In the genomic region with DNA sequence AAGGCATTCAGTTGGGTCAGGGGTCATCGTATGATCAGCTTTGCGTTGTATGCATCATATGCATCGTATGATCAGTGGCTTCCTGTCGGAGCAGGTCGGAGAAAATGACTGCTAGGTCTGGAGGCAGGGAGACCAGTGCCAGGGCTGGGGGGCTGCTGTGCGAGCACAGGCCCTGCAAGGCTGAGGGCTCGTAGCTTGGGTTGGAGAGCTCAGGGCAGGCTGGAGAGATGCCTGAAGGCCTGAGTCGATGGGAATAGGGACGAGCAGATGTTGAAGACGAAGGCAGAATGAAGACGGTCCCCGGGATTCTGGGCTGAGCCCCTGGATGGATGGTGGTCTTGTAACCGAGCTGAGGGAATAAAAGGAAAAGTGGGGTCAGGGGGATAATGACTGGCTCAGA, we compare ENCODE assay signal across 23 cellular contexts. TPM values are rescaled to one million over a fixed set of nuclear protein-coding genes. Genes with fewer than 3 reads are reported as not detected.
DNase-seq lines count a peak whose midpoint lies in the region; ATAC-seq and TF ChIP-seq lines count a peak whose summit lies in the region.
"Had no signal": no experiment of that assay in that cellular context is flagged by ENCODE, and none has a peak within 500 bp of the region (broad histone marks: within the 10 kb centered on the region; RNA-seq: fewer than 3 reads in every experiment).

No MANE protein-coding gene starts in this region.

- no peaks in the 10 kb centered on the region for H3K27me3 Mint-ChIP-seq in activated CD4-positive, alpha-beta T cell treated with anti-CD3 and anti-CD28 coated beads, Interleukin-2, amount 10 ng/mL, durations not matched to agents 7 days and 5 days
- H3K27me3 Mint-ChIP-seq in CD4-positive, alpha-beta memory T cell, result no peaks in the 10 kb centered on the region
- H3K27me3 Mint-ChIP-seq in activated T-helper 17 cell treated with anti-CD3 and anti-CD28 coated beads, Interleukin-2, amount 50 U/mL, for 72 hours, result no peaks in the 10 kb centered on the region
- no peaks in the 10 kb centered on the region for H3K27me3 Mint-ChIP-seq in natural killer cell (ENCODE audit: low read depth in 2 of 2)

- intact Hi-C loops in CD4-positive, alpha-beta memory T cell (cut with micrococcal nuclease), result no loop called here
- intact Hi-C loops in natural killer cell (cut with micrococcal nuclease), result no loop called here

- CTCF ChIA-PET in activated CD4-positive, alpha-beta T cell treated with anti-CD3 and anti-CD28 coated beads, Interleukin-2, amount 10 ng/mL, durations not matched to agents 7 days and 5 days (lab: Charles Lee), result interaction anchor here (1.1 kb wide), 1 partner anchor 11 kb away, joined by 3 read pairs; no protein-coding TSS in a partner anchor
- CTCF ChIA-PET in CD4-positive, alpha-beta memory T cell (lab: Charles Lee; ENCODE audit: partially characterized antibody), result interaction anchor here (1.3 kb wide), 1 partner anchor 31 kb away, joined by 8 read pairs; no protein-coding TSS in a partner anchor

- no peak overlapping the region for H3K27ac ChIP-seq in CD4-positive, alpha-beta memory T cell (ENCODE audit: low read depth, low read length)
- H3K27ac ChIP-seq: A549, lower lobe of right lung, ovary, testis had no signal

- peaks cover 93% of the 10 kb centered on the region for H3K4me1 Mint-ChIP-seq in activated CD4-positive, alpha-beta T cell treated with anti-CD3 and anti-CD28 coated beads, Interleukin-2, amount 10 ng/mL, durations not matched to agents 7 days and 5 days
- peaks cover 82 to 97% (median 90%) of the 10 kb centered on the region in 4 donors for H3K4me1 Mint-ChIP-seq in CD4-positive, alpha-beta memory T cell
- peaks cover 70% of the 10 kb centered on the region for H3K4me1 Mint-ChIP-seq in activated T-helper 17 cell treated with anti-CD3 and anti-CD28 coated beads, Interleukin-2, amount 50 U/mL, for 72 hours
- H3K4me1 Mint-ChIP-seq in natural killer cell, result peaks cover 94 to 98% of the 10 kb centered on the region in 2 donors

- no peaks in the 10 kb centered on the region for H3K9me3 ChIP-seq in CD4-positive, alpha-beta memory T cell (ENCODE audit: control insufficient read depth in 1 of 2, low read length in 2 of 2)
- H3K9me3 ChIP-seq: A549, lower lobe of right lung, ovary, testis had no signal

- POLR2A ChIA-PET in activated CD4-positive, alpha-beta T cell treated with anti-CD3 and anti-CD28 coated beads, Interleukin-2, amount 10 ng/mL, durations not matched to agents 7 days and 5 days (lab: Charles Lee), result no interaction called here
- POLR2A ChIA-PET in CD4-positive, alpha-beta memory T cell (lab: Charles Lee; ENCODE audit: partially characterized antibody), result interaction anchor here (1.0 kb wide), 1 partner anchor 8 kb away, joined by 3 read pairs; no protein-coding TSS in a partner anchor

- H3K36me3 ChIP-seq in CD4-positive, alpha-beta memory T cell (ENCODE audit: insufficient read depth, low read length), result no peaks in the 10 kb centered on the region
- H3K36me3 ChIP-seq: lower lobe of right lung, ovary had no signal

- H3K4me3 Mint-ChIP-seq in activated CD4-positive, alpha-beta T cell treated with anti-CD3 and anti-CD28 coated beads, Interleukin-2, amount 10 ng/mL, durations not matched to agents 7 days and 5 days, result no peak overlapping the region
- H3K4me3 Mint-ChIP-seq in CD4-positive, alpha-beta memory T cell, result peak overlapping the region in 3 of 8 donors; percentile 5 to 77 (median 74)
- peak overlapping the region; percentile 86 for H3K4me3 Mint-ChIP-seq in activated T-helper 17 cell treated with anti-CD3 and anti-CD28 coated beads, Interleukin-2, amount 50 U/mL, for 72 hours
- peak overlapping the region; percentile 74 for H3K4me3 Mint-ChIP-seq in natural killer cell
- H3K4me3 Mint-ChIP-seq: activated T-helper 1 cell treated with anti-CD3 and anti-CD28 coated beads, Interleukin-12 subunit alpha, Interleukin-12 subunit beta, Interleukin-2, Interleukin-4 antibody, amounts not matched to agents 30 ng/mL and 10 ng/mL and 1 ng/mL, durations not matched to agents 14 hours and 24 hours and 36 hours; GM23338 had no signal

- H3K4me1 ChIP-seq in CD4-positive, alpha-beta memory T cell (ENCODE audit: insufficient read depth, low read length), result peaks cover 79% of the 10 kb centered on the region
- H3K4me1 ChIP-seq: A549, testis had no signal

- ATAC-seq in activated T-helper 17 cell treated with anti-CD3 and anti-CD28 coated beads, Interleukin-2, amount 50 U/mL, for 72 hours (replicated peaks), result no peak
- no peak for ATAC-seq in natural killer cell
- no peak for ATAC-seq in HG02885 (IDR thresholded peaks at IDR 0.05; ENCODE audit: poor library complexity, unreplicated experiment)
- no peak for ATAC-seq in HG03520 (IDR thresholded peaks at IDR 0.05; ENCODE audit: unreplicated experiment)
- ATAC-seq: A549, GM23338, K562, lower lobe of right lung, right cardiac atrium had no signal

- peaks cover 75% of the 10 kb centered on the region for H3K36me3 Mint-ChIP-seq in activated CD4-positive, alpha-beta T cell treated with anti-CD3 and anti-CD28 coated beads, Interleukin-2, amount 10 ng/mL, durations not matched to agents 7 days and 5 days (ENCODE audit: low read depth)
- H3K36me3 Mint-ChIP-seq in CD4-positive, alpha-beta memory T cell, result peaks cover 35 to 38% of the 10 kb centered on the region in 2 donors
- peaks cover 16% of the 10 kb centered on the region for H3K36me3 Mint-ChIP-seq in activated T-helper 17 cell treated with anti-CD3 and anti-CD28 coated beads, Interleukin-2, amount 50 U/mL, for 72 hours (ENCODE audit: low read depth)
- H3K36me3 Mint-ChIP-seq in natural killer cell, result peaks cover 9% of the 10 kb centered on the region

- H3K4me3 ChIP-seq in CD4-positive, alpha-beta memory T cell (ENCODE audit: low read length in 2 of 2), result no peak overlapping the region
- H3K4me3 ChIP-seq: A549, GM23338, K562, lower lobe of right lung, ovary, testis had no signal

- DNase-seq in activated CD4-positive, alpha-beta T cell treated with anti-CD3 and anti-CD28 coated beads, Interleukin-2, amount 10 ng/mL, durations not matched to agents 7 days and 5 days, result no peak
- no peak for DNase-seq in activated CD4-positive, alpha-beta T cell treated with anti-CD3 and anti-CD28 coated beads for 4 hours
- DNase-seq in CD4-positive, alpha-beta memory T cell, result no peak
- DNase-seq in natural killer cell (no peak), NCI-H82 (lab: John Stamatoyannopoulos, UW) (no peak)
- DNase-seq: activated CD4-positive, alpha-beta T cell treated with anti-CD3 and anti-CD28 coated beads for 48 hours; anterior cingulate cortex; DMS153; erythroblast; kidney; lower lobe of right lung; NCI-H187; ovary; stimulated activated CD4-positive, alpha-beta T cell treated with anti-CD3 and anti-CD28 coated beads, Interleukin-12 subunit alpha, Interleukin-12 subunit beta, amount 100 ng/mL, for 4 hours; testis had no signal

- peaks cover 19% of the 10 kb centered on the region for H3K9me3 Mint-ChIP-seq in activated CD4-positive, alpha-beta T cell treated with anti-CD3 and anti-CD28 coated beads, Interleukin-2, amount 10 ng/mL, durations not matched to agents 7 days and 5 days
- no peaks in the 10 kb centered on the region for H3K9me3 Mint-ChIP-seq in CD4-positive, alpha-beta memory T cell
- H3K9me3 Mint-ChIP-seq in activated T-helper 17 cell treated with anti-CD3 and anti-CD28 coated beads, Interleukin-2, amount 50 U/mL, for 72 hours, result no peaks in the 10 kb centered on the region
- H3K9me3 Mint-ChIP-seq in natural killer cell, result no peaks in the 10 kb centered on the region
- H3K9me3 Mint-ChIP-seq: activated T-helper 1 cell treated with anti-CD3 and anti-CD28 coated beads, Interleukin-12 subunit alpha, Interleukin-12 subunit beta, Interleukin-2, Interleukin-4 antibody, amounts not matched to agents 30 ng/mL and 10 ng/mL and 1 ng/mL, durations not matched to agents 14 hours and 24 hours and 36 hours; GM23338 had no signal

- no peak for TF ChIP-seq CTCF in natural killer cell (IDR thresholded peaks at IDR 0.05)

- no peaks in the 10 kb centered on the region for H3K27me3 ChIP-seq in CD4-positive, alpha-beta memory T cell (ENCODE audit: insufficient read depth, low read length)
- H3K27me3 ChIP-seq: ovary, testis had no signal

- H3K27ac Mint-ChIP-seq in activated CD4-positive, alpha-beta T cell treated with anti-CD3 and anti-CD28 coated beads, Interleukin-2, amount 10 ng/mL, durations not matched to agents 7 days and 5 days, result peak overlapping the region; percentile 85
- peak overlapping the region; percentile 81 to 94 (median 84) for H3K27ac Mint-ChIP-seq in CD4-positive, alpha-beta memory T cell
- H3K27ac Mint-ChIP-seq in activated T-helper 17 cell treated with anti-CD3 and anti-CD28 coated beads, Interleukin-2, amount 50 U/mL, for 72 hours, result peak overlapping the region; percentile 65
- peak overlapping the region; percentile 89 to 97 for H3K27ac Mint-ChIP-seq in natural killer cell
- H3K27ac Mint-ChIP-seq: activated T-helper 1 cell treated with anti-CD3 and anti-CD28 coated beads, Interleukin-12 subunit alpha, Interleukin-12 subunit beta, Interleukin-2, Interleukin-4 antibody, amounts not matched to agents 30 ng/mL and 10 ng/mL and 1 ng/mL, durations not matched to agents 14 hours and 24 hours and 36 hours; GM23338 had no signal

RNA-seq across cellular contexts. Expression of a gene that starts 25.3 kb away (rescaled TPM):
- 1 to 10 TPM; 5.4 to 6.4 TPM for total RNA-seq in activated CD4-positive, alpha-beta T cell treated with anti-CD3 and anti-CD28 coated beads, Interleukin-2, amount 10 ng/mL, durations not matched to agents 7 days and 5 days
- total RNA-seq in CD4-positive, alpha-beta memory T cell, result 1 to 10 TPM; 4.2 TPM
- 1 to 10 TPM; 3.7 to 4.5 TPM for polyA plus RNA-seq in CD4-positive, alpha-beta memory T cell
- total RNA-seq in activated T-helper 17 cell treated with anti-CD3 and anti-CD28 coated beads, Interleukin-2, amount 50 U/mL, for 72 hours, result 1 to 10 TPM in 1 of 2 donors, under 1 TPM in 1; 0.86 to 1.7 TPM
- 1 to 10 TPM; 4.4 to 5.5 (median 4.6) TPM for total RNA-seq in natural killer cell
- polyA plus RNA-seq: K562 had no signal
